In the genomic region with DNA sequence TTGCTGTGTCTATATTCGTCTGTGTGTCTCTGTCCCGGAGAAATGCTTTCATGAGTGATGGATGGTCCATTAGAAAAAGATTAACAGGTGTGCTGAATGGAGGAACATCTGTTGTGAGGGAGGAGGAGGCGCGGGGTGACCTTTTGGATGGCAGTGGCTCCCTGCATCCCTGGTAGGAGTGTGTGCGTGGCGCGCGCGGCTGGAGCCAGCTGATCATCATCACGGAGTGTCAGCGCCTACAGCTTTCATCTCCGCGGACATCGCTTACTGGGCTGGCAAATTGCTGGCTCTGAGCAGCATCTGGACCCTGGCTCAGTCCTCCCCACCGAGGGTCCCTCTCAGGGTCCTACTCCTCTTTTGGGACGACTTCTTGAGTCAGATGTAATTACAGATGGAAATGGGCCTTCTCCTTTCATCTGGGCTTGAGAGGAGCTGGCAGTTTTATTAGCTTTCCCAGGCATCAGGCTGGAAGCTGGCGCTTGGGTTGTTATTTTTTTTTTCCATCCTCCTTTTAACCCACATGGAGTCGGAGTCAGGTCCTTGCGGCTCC, we compare ENCODE assay signal across 22 cellular contexts.
"Had no signal": no experiment of that assay in that cellular context is flagged by ENCODE, and none has a peak within 500 bp of the region (broad histone marks: within the 10 kb centered on the region; RNA-seq: fewer than 3 reads in every experiment).

No MANE protein-coding gene starts in this region.

- H3K27ac ChIP-seq: ascending aorta, breast epithelium, suprapubic skin, upper lobe of left lung had no signal

- ATAC-seq: right cardiac atrium had no signal

- H3K27ac Mint-ChIP-seq: activated naive CD4-positive, alpha-beta T cell treated with anti-CD3 and anti-CD28 coated beads, Interleukin-2, amount 10 ng/mL, durations not matched to agents 7 days and 5 days; activated T-helper 2 cell treated with anti-CD3 and anti-CD28 coated beads, Interferon-gamma antibody, Interleukin-2, Interleukin-4, amounts not matched to agents 10 μg/mL and 5 μg/mL and 100 μg/mL, durations not matched to agents 14 hours and 24 hours and 36 hours; dendritic cell treated with granulocyte-macrophage colony-stimulating factor and Interleukin-4, amounts not matched to agents 40 ng/mL and 50 ng/mL, for 4 days; nephron; progenitor cell of endocrine pancreas had no signal

- H3K27me3 ChIP-seq: ascending aorta had no signal

- DNase-seq: activated CD4-positive, alpha-beta T cell treated with anti-CD3 and anti-CD28 coated beads, Interleukin-2, amount 50 U/mL, for 4 hours; activated CD4-positive, CD25-positive, alpha-beta regulatory T cell treated with anti-CD3 and anti-CD28 coated beads, Interleukin-2, amount 50 U/mL, for 72 hours; activated naive CD4-positive, alpha-beta T cell treated with anti-CD3 and anti-CD28 coated beads, Interleukin-2, amount 10 ng/mL, durations not matched to agents 7 days and 5 days; activated T-cell treated with anti-CD3 and anti-CD28 coated beads for 4 hours; effector memory CD4-positive, alpha-beta T cell; foreskin melanocyte; kidney glomerular epithelial cell; mesendoderm; small intestine; stimulated activated CD4-positive, alpha-beta T cell treated with anti-CD3 and anti-CD28 coated beads, Interleukin-4, amount 100 ng/mL, for 4 hours; stimulated activated CD8-positive, alpha-beta memory T cell treated with anti-CD3 and anti-CD28 coated beads, Interleukin-4, amount 100 ng/mL, for 48 hours; stimulated activated naive CD4-positive, alpha-beta T cell treated with Interleukin-2 at 50 U/mL for 16 hours; T1000; upper lobe of left lung had no signal

- H3K9me3 ChIP-seq: ascending aorta, suprapubic skin, upper lobe of left lung had no signal

- H3K4me3 ChIP-seq: ascending aorta, breast epithelium, suprapubic skin, upper lobe of left lung had no signal

- H3K36me3 ChIP-seq: ascending aorta, breast epithelium, suprapubic skin, upper lobe of left lung had no signal

- H3K9me3 Mint-ChIP-seq: activated naive CD4-positive, alpha-beta T cell treated with anti-CD3 and anti-CD28 coated beads, Interleukin-2, amount 10 ng/mL, durations not matched to agents 7 days and 5 days; activated T-helper 2 cell treated with anti-CD3 and anti-CD28 coated beads, Interferon-gamma antibody, Interleukin-2, Interleukin-4, amounts not matched to agents 10 μg/mL and 5 μg/mL and 100 μg/mL, durations not matched to agents 14 hours and 24 hours and 36 hours; dendritic cell treated with granulocyte-macrophage colony-stimulating factor and Interleukin-4, amounts not matched to agents 40 ng/mL and 50 ng/mL, for 4 days; nephron had no signal

- H3K4me1 ChIP-seq: ascending aorta, breast epithelium, suprapubic skin, upper lobe of left lung had no signal

- H3K4me3 Mint-ChIP-seq: activated naive CD4-positive, alpha-beta T cell treated with anti-CD3 and anti-CD28 coated beads, Interleukin-2, amount 10 ng/mL, durations not matched to agents 7 days and 5 days; dendritic cell treated with granulocyte-macrophage colony-stimulating factor and Interleukin-4, amounts not matched to agents 40 ng/mL and 50 ng/mL, for 4 days; nephron had no signal
